In the genomic region with DNA sequence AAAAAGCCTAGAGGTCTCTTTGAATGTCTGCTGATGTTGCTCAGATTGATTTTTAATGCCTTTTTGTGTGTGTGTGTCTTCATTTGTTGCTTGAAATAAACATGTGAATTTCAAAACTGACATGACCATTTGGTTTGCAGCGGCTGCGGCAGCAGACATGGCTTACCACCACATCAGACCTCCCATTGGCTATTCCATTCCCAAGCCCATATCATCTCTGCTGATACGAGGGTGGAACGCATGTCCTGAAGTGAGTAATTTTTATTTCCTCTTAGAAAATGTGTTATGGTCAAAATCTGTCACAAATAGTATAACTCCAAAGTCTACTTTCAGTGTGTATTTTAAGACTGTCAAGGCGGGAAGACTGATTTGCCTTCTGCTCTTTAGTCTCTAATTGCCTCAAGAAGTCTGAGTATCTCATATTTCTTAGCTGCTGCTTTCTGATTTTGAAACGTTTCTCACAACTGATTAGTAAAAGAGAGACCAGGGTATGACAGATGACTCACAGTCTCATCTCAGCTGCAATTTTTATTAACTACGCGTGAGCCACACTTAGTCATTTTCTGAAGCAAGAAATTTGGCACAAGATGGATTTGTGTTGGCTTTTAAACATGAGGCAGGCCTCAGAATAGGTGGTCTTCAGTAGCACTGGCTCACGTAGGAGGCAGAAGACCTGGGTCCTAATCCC, we compare ENCODE assay signal across 11 cellular contexts. TPM values are rescaled to one million over a fixed set of nuclear protein-coding genes. Genes with fewer than 3 reads are reported as not detected.
DNase-seq lines count a peak whose midpoint lies in the region; ATAC-seq and TF ChIP-seq lines count a peak whose summit lies in the region.
"Had no signal": no experiment of that assay in that cellular context is flagged by ENCODE, and none has a peak within 500 bp of the region (broad histone marks: within the 10 kb centered on the region; RNA-seq: fewer than 3 reads in every experiment).

No MANE protein-coding gene starts in this region.

- H3K27me3 ChIP-seq in RWPE2 (ENCODE audit: insufficient read depth, poor library complexity, severe bottlenecking), result no peaks in the 10 kb centered on the region
- H3K27me3 ChIP-seq in smooth muscle cell (ENCODE audit: low read depth), result no peaks in the 10 kb centered on the region
- H3K27me3 ChIP-seq: esophagus squamous epithelium had no signal

- no peaks in the 10 kb centered on the region for H3K4me1 Mint-ChIP-seq in activated CD4-positive, alpha-beta T cell treated with anti-CD3 and anti-CD28 coated beads for 36 hours
- no peaks in the 10 kb centered on the region for H3K4me1 Mint-ChIP-seq in activated CD4-positive, alpha-beta T cell treated with anti-CD3 and anti-CD28 coated beads, Interleukin-2, amount 10 ng/mL, durations not matched to agents 24 days and 14 days

- H4K20me1 ChIP-seq in smooth muscle cell (ENCODE audit: low read depth), result no peaks in the 10 kb centered on the region

- no peak overlapping the region for H3K9ac ChIP-seq in smooth muscle cell (ENCODE audit: low read depth)

- intact Hi-C loops in activated CD4-positive, alpha-beta T cell treated with anti-CD3 and anti-CD28 coated beads for 36 hours (cut with DNase I, micrococcal nuclease), result no loop called here
- intact Hi-C loops in activated CD4-positive, alpha-beta T cell treated with anti-CD3 and anti-CD28 coated beads, Interleukin-2, amount 10 ng/mL, durations not matched to agents 24 days and 14 days (cut with micrococcal nuclease), result no loop called here

- H3K4me2 ChIP-seq in smooth muscle cell, result peak overlapping the region; percentile 36

- H3K27ac ChIP-seq in RWPE2 (ENCODE audit: poor library complexity, severe bottlenecking), result no peak overlapping the region
- peak overlapping the region; percentile 19 for H3K27ac ChIP-seq in smooth muscle cell (ENCODE audit: low read depth)

- H3K4me3 Mint-ChIP-seq in activated CD4-positive, alpha-beta T cell treated with anti-CD3 and anti-CD28 coated beads for 36 hours, result no peak overlapping the region
- H3K4me3 Mint-ChIP-seq in activated CD4-positive, alpha-beta T cell treated with anti-CD3 and anti-CD28 coated beads, Interleukin-2, amount 10 ng/mL, durations not matched to agents 24 days and 14 days, result no peak overlapping the region

- H3K27me3 Mint-ChIP-seq in activated CD4-positive, alpha-beta T cell treated with anti-CD3 and anti-CD28 coated beads for 36 hours, result no peaks in the 10 kb centered on the region
- H3K27me3 Mint-ChIP-seq in activated CD4-positive, alpha-beta T cell treated with anti-CD3 and anti-CD28 coated beads, Interleukin-2, amount 10 ng/mL, durations not matched to agents 24 days and 14 days, result no peaks in the 10 kb centered on the region

- no peaks in the 10 kb centered on the region for H3K4me1 ChIP-seq in RWPE2 (ENCODE audit: insufficient read depth, poor library complexity, severe bottlenecking)
- no peaks in the 10 kb centered on the region for H3K4me1 ChIP-seq in smooth muscle cell (ENCODE audit: low read depth)
- H3K4me1 ChIP-seq: esophagus squamous epithelium had no signal

- no peaks in the 10 kb centered on the region for H3K9me3 ChIP-seq in RWPE2 (ENCODE audit: severe bottlenecking)
- H3K9me3 ChIP-seq in smooth muscle cell (replicated peaks; ENCODE audit: low read depth), result no peaks in the 10 kb centered on the region
- H3K9me3 ChIP-seq: esophagus squamous epithelium had no signal

- 39% methylated on average over 9 of the region's 9 CpGs for WGBS in smooth muscle cell (ENCODE audit: low lambda C conversion rate)

- no peaks in the 10 kb centered on the region for H3K36me3 Mint-ChIP-seq in activated CD4-positive, alpha-beta T cell treated with anti-CD3 and anti-CD28 coated beads for 36 hours (ENCODE audit: low read depth)
- no peaks in the 10 kb centered on the region for H3K36me3 Mint-ChIP-seq in activated CD4-positive, alpha-beta T cell treated with anti-CD3 and anti-CD28 coated beads, Interleukin-2, amount 10 ng/mL, durations not matched to agents 24 days and 14 days (ENCODE audit: low read depth)

- no peak for DNase-seq in activated CD4-positive, alpha-beta T cell treated with anti-CD3 and anti-CD28 coated beads for 36 hours
- DNase-seq in activated CD4-positive, alpha-beta T cell treated with anti-CD3 and anti-CD28 coated beads, Interleukin-2, amount 10 ng/mL, durations not matched to agents 24 days and 14 days, result no peak
- DNase-seq in RWPE2 (ENCODE audit: low spot score) (no peak), smooth muscle cell (lab: John Stamatoyannopoulos, UW; ENCODE audit: unreplicated experiment) (no peak), NCI-H146 treated with DMSO at 0.1 percent for 48 hours (lab: John Stamatoyannopoulos, UW; ENCODE audit: unreplicated experiment) (no peak), NCI-H2029 treated with DMSO at 0.1 percent for 48 hours (lab: John Stamatoyannopoulos, UW) (no peak), cerebellar cortex (ENCODE audit: low spot score) (no peak)
- DNase-seq: activated effector memory CD4-positive, alpha-beta T cell treated with Interleukin-2 at 50 U/mL for 16 hours; esophagus squamous epithelium had no signal

- POLR2A ChIA-PET in activated CD4-positive, alpha-beta T cell treated with anti-CD3 and anti-CD28 coated beads for 36 hours (lab: Charles Lee), result no interaction called here

- H3K36me3 ChIP-seq in RWPE2 (ENCODE audit: low read depth) (no peaks in the 10 kb centered on the region), smooth muscle cell (ENCODE audit: low read depth) (no peaks in the 10 kb centered on the region)
- H3K36me3 ChIP-seq: esophagus squamous epithelium had no signal

- CTCF ChIA-PET in activated CD4-positive, alpha-beta T cell treated with anti-CD3 and anti-CD28 coated beads for 36 hours (lab: Charles Lee), result interaction anchor here (1.4 kb wide), 1 partner anchor 226 kb away, joined by 4 read pairs; no protein-coding TSS in a partner anchor

- H3K79me2 ChIP-seq in smooth muscle cell (ENCODE audit: low read depth), result no peaks in the 10 kb centered on the region

- no peaks in the 10 kb centered on the region for H3F3A ChIP-seq in smooth muscle cell (ENCODE audit: low read depth)

- H3K4me3 ChIP-seq in RWPE2 (ENCODE audit: severe bottlenecking) (no peak overlapping the region), smooth muscle cell (no peak overlapping the region)
- H3K4me3 ChIP-seq: esophagus squamous epithelium had no signal

- H3K9me3 Mint-ChIP-seq in activated CD4-positive, alpha-beta T cell treated with anti-CD3 and anti-CD28 coated beads for 36 hours (ENCODE audit: low read depth), result no peaks in the 10 kb centered on the region
- H3K9me3 Mint-ChIP-seq in activated CD4-positive, alpha-beta T cell treated with anti-CD3 and anti-CD28 coated beads, Interleukin-2, amount 10 ng/mL, durations not matched to agents 24 days and 14 days, result no peaks in the 10 kb centered on the region

- no peak overlapping the region for H2AFZ ChIP-seq in smooth muscle cell (ENCODE audit: low read depth)

- H3K27ac Mint-ChIP-seq in activated CD4-positive, alpha-beta T cell treated with anti-CD3 and anti-CD28 coated beads for 36 hours, result no peak overlapping the region
- no peak overlapping the region for H3K27ac Mint-ChIP-seq in activated CD4-positive, alpha-beta T cell treated with anti-CD3 and anti-CD28 coated beads, Interleukin-2, amount 10 ng/mL, durations not matched to agents 24 days and 14 days

- no peak for TF ChIP-seq CTCF in RWPE2 (IDR thresholded peaks at IDR 0.05; ENCODE audit: poor library complexity, severe bottlenecking)
- no peak for TF ChIP-seq CTCF in smooth muscle cell (IDR thresholded peaks at IDR 0.05; ENCODE audit: borderline replicate concordance, insufficient read depth, poor library complexity, severe bottlenecking)

- peak; percentile 33 for ATAC-seq in activated CD4-positive, alpha-beta T cell treated with anti-CD3 and anti-CD28 coated beads for 36 hours
- peak; percentile 90 for ATAC-seq in HG02884 (IDR thresholded peaks at IDR 0.05; ENCODE audit: unreplicated experiment)
- peak; percentile 36; the same call in 1 of the 3 replicates for ATAC-seq in RWPE2 (ENCODE audit: low read depth)

RNA-seq across cellular contexts. Expression of gene LRRC53, which starts 49.0 kb away (rescaled TPM):
- not detected for total RNA-seq in activated CD4-positive, alpha-beta T cell treated with anti-CD3 and anti-CD28 coated beads for 36 hours
- total RNA-seq in activated CD4-positive, alpha-beta T cell treated with anti-CD3 and anti-CD28 coated beads, Interleukin-2, amount 10 ng/mL, durations not matched to agents 24 days and 14 days, result not detected in 2 replicates
- total RNA-seq in smooth muscle cell, result not detected in 2 replicates
- polyA plus RNA-seq in smooth muscle cell, result not detected in 2 replicates
- total RNA-seq: esophagus squamous epithelium had no signal
- polyA plus RNA-seq: AG04450 had no signal

Comparison
In these comparisons a context has a peak if more than half of its experiments do, and no peak if none do; other contexts are left out.
1. ATAC-seq: peak in every context shown above with its lines; median percentile 90 in HG02884; 36 in RWPE2; 33 in activated CD4-positive, alpha-beta T cell treated with anti-CD3 and anti-CD28 coated beads for 36 hours.